1 cellular context compared by ENCODE assay signal in the genomic region with DNA sequence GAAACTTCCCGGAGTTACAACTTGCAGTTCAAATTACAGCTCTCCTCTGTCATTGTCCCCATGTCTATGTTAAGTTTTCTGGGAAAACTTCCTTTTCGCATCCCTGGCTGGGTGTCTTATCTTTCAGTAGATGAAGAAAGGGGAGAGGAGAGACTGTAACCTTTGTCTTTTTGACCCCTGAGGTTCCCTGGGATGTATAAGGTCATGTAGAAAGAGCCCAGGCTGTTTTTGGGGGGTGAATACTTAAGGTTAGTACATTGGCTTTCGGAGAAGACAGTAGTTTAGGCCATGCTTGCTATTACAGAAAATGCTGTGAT.
TF ChIP-seq lines count a peak whose summit lies in the region.

No MANE protein-coding gene starts in this region.

TF ChIP-seq in HepG2, 621 proteins besides CTCF, POLR2A, EP300 and RAD21:
- TF ChIP-seq ZNF7 (CRISPR knock-in tag; IDR thresholded peaks at IDR 0.05) (no peak), RBM22 (optimal IDR thresholded peaks at IDR 0.05; ENCODE audit: low read length) (peak; percentile 34)
